In the genomic region with DNA sequence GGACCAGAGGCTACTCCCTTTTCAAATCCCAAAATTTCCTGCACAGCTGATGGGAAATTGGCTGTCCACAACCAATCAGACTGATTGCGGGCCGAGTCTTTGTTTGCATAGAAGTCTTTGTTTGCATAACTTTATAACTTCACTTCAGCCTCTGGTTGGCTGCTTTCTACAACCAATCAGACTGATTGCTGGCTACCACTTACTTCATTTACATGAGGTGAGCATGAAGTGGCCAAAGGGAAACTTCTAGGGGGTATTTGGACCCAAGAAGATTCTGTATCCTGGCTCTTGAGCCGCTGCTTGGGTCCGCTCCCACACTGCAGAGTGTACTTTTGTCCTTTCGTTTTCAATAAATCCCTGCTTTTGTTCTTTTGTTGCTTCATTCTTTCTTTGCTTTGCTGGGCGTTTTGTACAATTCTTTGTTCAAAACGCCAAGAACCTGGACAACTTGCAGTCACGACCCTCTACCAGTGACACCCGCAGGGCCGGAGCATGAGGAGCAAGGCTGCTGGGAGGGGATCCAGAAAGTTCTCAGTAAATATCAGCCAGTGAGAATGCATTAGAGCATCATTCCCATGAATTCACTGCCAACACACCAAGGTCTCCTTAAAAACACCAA, we compare ENCODE assay signal across 21 cellular contexts.
DNase-seq lines count a peak whose midpoint lies in the region; ATAC-seq lines count a peak whose summit lies in the region.
"Had no signal": no experiment of that assay in that cellular context is flagged by ENCODE, and none has a peak within 500 bp of the region (broad histone marks: within the 10 kb centered on the region; RNA-seq: fewer than 3 reads in every experiment).

No MANE protein-coding gene starts in this region.

- H3K4me3 ChIP-seq in SJSA1: no peak overlapping the region
- H3K4me3 ChIP-seq: gastrocnemius medialis, spleen, thoracic aorta had no signal

- peaks cover 7% of the 10 kb centered on the region; the same call in 1 of the 2 replicates for H3K4me1 ChIP-seq in SJSA1 (replicated peaks)
- H3K4me1 ChIP-seq: BE2C, prostate gland, spleen had no signal

- H3K27ac ChIP-seq in SJSA1 (no peak overlapping the region), cingulate gyrus (ENCODE audit: low read depth, low read length) (peak overlapping the region; percentile 76)
- H3K27ac ChIP-seq: gastrocnemius medialis, KMS-11, spleen, thoracic aorta had no signal

- H3K27me3 ChIP-seq in SJSA1 (replicated peaks): no peaks in the 10 kb centered on the region
- H3K27me3 ChIP-seq: BE2C, gastrocnemius medialis, spleen had no signal

- no peaks in the 10 kb centered on the region for H3K36me3 ChIP-seq in SJSA1
- H3K36me3 ChIP-seq: BE2C, gastrocnemius medialis, prostate gland, spleen, thoracic aorta had no signal

- DNase-seq in SJSA1 (ENCODE audit: low read depth in 1 of 2, low spot score in 2 of 2) (peak; percentile 24 to 37), medulla oblongata (ENCODE audit: extremely low spot score) (peak; percentile 85), superior temporal gyrus (ENCODE audit: extremely low spot score) (peak; percentile 76), NCI-H2171 (lab: John Stamatoyannopoulos, UW) (no peak), NCI-H1694 treated with DMSO at 0.1 percent for 48 hours (lab: John Stamatoyannopoulos, UW) (no peak), T1000 (lab: John Stamatoyannopoulos, UW) (no peak)
- DNase-seq: BE2C, gastrocnemius medialis, H9, NCI-H1048, NCI-H2081 treated with DMSO at 0.1 percent for 48 hours, NCI-H524, OCI-M1, SIG-M5, spleen had no signal

- ATAC-seq in GM21390 (IDR thresholded peaks at IDR 0.05; ENCODE audit: unreplicated experiment): no peak
- ATAC-seq: activated CD4-positive, CD25-positive, alpha-beta regulatory T cell treated with anti-CD3 and anti-CD28 coated beads, Interleukin-2, amount 50 U/mL, for 24 hours; gastrocnemius medialis had no signal

- H3K9me3 ChIP-seq in SJSA1 (replicated peaks): no peaks in the 10 kb centered on the region
- H3K9me3 ChIP-seq: BE2C, gastrocnemius medialis, prostate gland, spleen, thoracic aorta had no signal

Comparison
In these comparisons a context has a peak if more than half of its experiments do, and no peak if none do; other contexts are left out.
1. DNase-seq: peak in SJSA1 (2 of 2), medulla oblongata (single experiment) and superior temporal gyrus (single experiment); none in NCI-H2171 (single experiment), NCI-H1694 treated with DMSO at 0.1 percent for 48 hours (single experiment) and T1000 (single experiment).